ENCODE assay signal across 29 cellular contexts in genomic region chr9:134488901-134489280, GRCh38.
DNase-seq lines count a peak whose midpoint lies in the region; ATAC-seq, FAIRE-seq and TF ChIP-seq lines count a peak whose summit lies in the region.
"Had no signal": no experiment of that assay in that cellular context is flagged by ENCODE, and none has a peak within 500 bp of the region (broad histone marks: within the 10 kb centered on the region; RNA-seq: fewer than 3 reads in every experiment).

No MANE protein-coding gene starts in this region.

- H4K20me1 ChIP-seq in astrocyte (ENCODE audit: insufficient read depth, low read length) = no peaks in the 10 kb centered on the region
- no peaks in the 10 kb centered on the region for H4K20me1 ChIP-seq in smooth muscle cell (ENCODE audit: low read depth)

- no peaks in the 10 kb centered on the region for H3K79me2 ChIP-seq in astrocyte (ENCODE audit: insufficient read depth, low read length)
- no peaks in the 10 kb centered on the region for H3K79me2 ChIP-seq in smooth muscle cell (ENCODE audit: low read depth)

- no peak for TF ChIP-seq CTCF in astrocyte (IDR thresholded peaks at IDR 0.05; ENCODE audit: insufficient read depth, low read depth, low read length)
- no peak for TF ChIP-seq CTCF in smooth muscle cell (IDR thresholded peaks at IDR 0.05; ENCODE audit: borderline replicate concordance, insufficient read depth, poor library complexity, severe bottlenecking)

- H3K27ac ChIP-seq in astrocyte (ENCODE audit: low read depth, low read length) (no peak overlapping the region), smooth muscle cell (ENCODE audit: low read depth) (peak overlapping the region; percentile 80)
- H3K27ac ChIP-seq: colonic mucosa, foreskin keratinocyte, KMS-11, pancreas, RWPE1 had no signal

- no peaks in the 10 kb centered on the region for H3K9me3 Mint-ChIP-seq in activated CD4-positive, alpha-beta memory T cell treated with anti-CD3 and anti-CD28 coated beads for 36 hours
- H3K9me3 Mint-ChIP-seq in activated CD4-positive, alpha-beta memory T cell treated with anti-CD3 and anti-CD28 coated beads, Interleukin-2, amount 10 ng/mL, durations not matched to agents 7 days and 5 days = no peaks in the 10 kb centered on the region
- H3K9me3 Mint-ChIP-seq in astrocyte (ENCODE audit: unreplicated experiment) = peaks cover 16% of the 10 kb centered on the region
- H3K9me3 Mint-ChIP-seq in natural killer cell treated with Interleukin-12 subunit alpha and Interleukin-12 subunit beta and Interleukin-15 and Interleukin-18, amount 100 ng/mL, for 72 hours = no peaks in the 10 kb centered on the region
- H3K9me3 Mint-ChIP-seq in stimulated activated memory B cell treated with anti-CD40 and anti-IgM and Interleukin-4, amounts not matched to agents 10 μg/mL and 1 μg/mL and 100 μg/mL, for 72 hours = no peaks in the 10 kb centered on the region
- H3K9me3 Mint-ChIP-seq: activated T-cell treated with anti-CD3 and anti-CD28 coated beads, Interleukin-2, amount 50 U/mL, for 24 hours; CD4-positive, alpha-beta memory T cell; memory B cell; stimulated activated naive CD8-positive, alpha-beta T cell treated with anti-CD3 and anti-CD28 coated beads, Interleukin-15, Interleukin-2, amounts not matched to agents 100 ng/mL and 50 ng/mL, for 24 hours had no signal

- no peak for FAIRE-seq in astrocyte (lab: Jason Lieb, UNC)
- FAIRE-seq: GM12892, pancreas had no signal

- ATAC-seq in natural killer cell treated with Interleukin-12 subunit alpha and Interleukin-12 subunit beta and Interleukin-15 and Interleukin-18, amount 100 ng/mL, for 72 hours = no peak
- no peak for ATAC-seq in stimulated activated memory B cell treated with anti-CD40 and anti-IgM and Interleukin-4, amounts not matched to agents 10 μg/mL and 1 μg/mL and 100 μg/mL, for 72 hours
- ATAC-seq: foreskin keratinocyte, left colon had no signal

- H3K9ac ChIP-seq in astrocyte (ENCODE audit: low read length) (peak overlapping the region; percentile 51), smooth muscle cell (ENCODE audit: low read depth) (no peak overlapping the region)
- H3K9ac ChIP-seq: KMS-11 had no signal

- H3K36me3 Mint-ChIP-seq in activated CD4-positive, alpha-beta memory T cell treated with anti-CD3 and anti-CD28 coated beads for 36 hours = no peaks in the 10 kb centered on the region
- no peaks in the 10 kb centered on the region for H3K36me3 Mint-ChIP-seq in activated CD4-positive, alpha-beta memory T cell treated with anti-CD3 and anti-CD28 coated beads, Interleukin-2, amount 10 ng/mL, durations not matched to agents 7 days and 5 days (ENCODE audit: low read depth)
- peaks cover 6% of the 10 kb centered on the region for H3K36me3 Mint-ChIP-seq in astrocyte (ENCODE audit: low read depth, unreplicated experiment)
- H3K36me3 Mint-ChIP-seq in natural killer cell treated with Interleukin-12 subunit alpha and Interleukin-12 subunit beta and Interleukin-15 and Interleukin-18, amount 100 ng/mL, for 72 hours = no peaks in the 10 kb centered on the region
- no peaks in the 10 kb centered on the region for H3K36me3 Mint-ChIP-seq in stimulated activated memory B cell treated with anti-CD40 and anti-IgM and Interleukin-4, amounts not matched to agents 10 μg/mL and 1 μg/mL and 100 μg/mL, for 72 hours
- H3K36me3 Mint-ChIP-seq: CD4-positive, alpha-beta memory T cell; memory B cell had no signal

- peak overlapping the region; percentile 77 for H2AFZ ChIP-seq in astrocyte (ENCODE audit: low read depth, low read length)
- no peak overlapping the region for H2AFZ ChIP-seq in smooth muscle cell (ENCODE audit: low read depth)

- H3K4me3 ChIP-seq in astrocyte (ENCODE audit: insufficient read depth, low read depth, low read length) (no peak overlapping the region), smooth muscle cell (no peak overlapping the region)
- H3K4me3 ChIP-seq: colonic mucosa, heart right ventricle, pancreas, right atrium auricular region had no signal

- no peaks in the 10 kb centered on the region for H3K4me1 Mint-ChIP-seq in activated CD4-positive, alpha-beta memory T cell treated with anti-CD3 and anti-CD28 coated beads for 36 hours (ENCODE audit: low read depth)
- no peaks in the 10 kb centered on the region for H3K4me1 Mint-ChIP-seq in activated CD4-positive, alpha-beta memory T cell treated with anti-CD3 and anti-CD28 coated beads, Interleukin-2, amount 10 ng/mL, durations not matched to agents 7 days and 5 days
- H3K4me1 Mint-ChIP-seq in astrocyte (ENCODE audit: low read depth, unreplicated experiment) = peaks cover 9% of the 10 kb centered on the region
- peaks cover 0 to 3% of the 10 kb centered on the region in 2 donors for H3K4me1 Mint-ChIP-seq in natural killer cell treated with Interleukin-12 subunit alpha and Interleukin-12 subunit beta and Interleukin-15 and Interleukin-18, amount 100 ng/mL, for 72 hours (ENCODE audit: low read depth in 2 of 2)
- peaks cover 38% of the 10 kb centered on the region for H3K4me1 Mint-ChIP-seq in stimulated activated memory B cell treated with anti-CD40 and anti-IgM and Interleukin-4, amounts not matched to agents 10 μg/mL and 1 μg/mL and 100 μg/mL, for 72 hours
- H3K4me1 Mint-ChIP-seq: CD4-positive, alpha-beta memory T cell had no signal

- H3K36me3 ChIP-seq in astrocyte (ENCODE audit: insufficient read depth, low read length) (no peaks in the 10 kb centered on the region), smooth muscle cell (ENCODE audit: low read depth) (no peaks in the 10 kb centered on the region)
- H3K36me3 ChIP-seq: colonic mucosa, heart right ventricle, pancreas, right atrium auricular region had no signal

- POLR2A ChIA-PET in activated CD4-positive, alpha-beta memory T cell treated with anti-CD3 and anti-CD28 coated beads for 36 hours (lab: Charles Lee) = no interaction called here
- POLR2A ChIA-PET in activated CD4-positive, alpha-beta memory T cell treated with anti-CD3 and anti-CD28 coated beads, Interleukin-2, amount 10 ng/mL, durations not matched to agents 7 days and 5 days (lab: Charles Lee) = no interaction called here

- H3K27ac Mint-ChIP-seq in activated CD4-positive, alpha-beta memory T cell treated with anti-CD3 and anti-CD28 coated beads for 36 hours = no peak overlapping the region
- no peak overlapping the region for H3K27ac Mint-ChIP-seq in activated CD4-positive, alpha-beta memory T cell treated with anti-CD3 and anti-CD28 coated beads, Interleukin-2, amount 10 ng/mL, durations not matched to agents 7 days and 5 days
- peak overlapping the region; percentile 62 for H3K27ac Mint-ChIP-seq in astrocyte (ENCODE audit: unreplicated experiment)
- no peak overlapping the region for H3K27ac Mint-ChIP-seq in natural killer cell treated with Interleukin-12 subunit alpha and Interleukin-12 subunit beta and Interleukin-15 and Interleukin-18, amount 100 ng/mL, for 72 hours
- no peak overlapping the region for H3K27ac Mint-ChIP-seq in stimulated activated memory B cell treated with anti-CD40 and anti-IgM and Interleukin-4, amounts not matched to agents 10 μg/mL and 1 μg/mL and 100 μg/mL, for 72 hours
- H3K27ac Mint-ChIP-seq: activated T-cell treated with anti-CD3 and anti-CD28 coated beads, Interleukin-2, amount 50 U/mL, for 24 hours; CD4-positive, alpha-beta memory T cell; memory B cell; stimulated activated naive CD8-positive, alpha-beta T cell treated with anti-CD3 and anti-CD28 coated beads, Interleukin-15, Interleukin-2, amounts not matched to agents 100 ng/mL and 50 ng/mL, for 24 hours had no signal

- H3K4me2 ChIP-seq in astrocyte (ENCODE audit: low read length) (peak overlapping the region; percentile 59), smooth muscle cell (peak overlapping the region; percentile 25)
- H3K4me2 ChIP-seq: KMS-11 had no signal

- WGBS in smooth muscle cell (ENCODE audit: low lambda C conversion rate) = 69% methylated on average over 7 of the region's 7 CpGs

- H3K4me1 ChIP-seq in astrocyte (ENCODE audit: insufficient read depth, low read length) = peaks cover 4% of the 10 kb centered on the region
- peaks cover 12% of the 10 kb centered on the region for H3K4me1 ChIP-seq in smooth muscle cell (ENCODE audit: low read depth)
- H3K4me1 ChIP-seq: colonic mucosa, foreskin keratinocyte, pancreas had no signal

- H3K27me3 ChIP-seq in astrocyte (ENCODE audit: insufficient read depth, low read length) (peaks cover 2% of the 10 kb centered on the region), smooth muscle cell (ENCODE audit: low read depth) (no peaks in the 10 kb centered on the region)
- H3K27me3 ChIP-seq: colonic mucosa, pancreas, right atrium auricular region had no signal

- H3K27me3 Mint-ChIP-seq in activated CD4-positive, alpha-beta memory T cell treated with anti-CD3 and anti-CD28 coated beads for 36 hours = peaks cover 3% of the 10 kb centered on the region
- H3K27me3 Mint-ChIP-seq in activated CD4-positive, alpha-beta memory T cell treated with anti-CD3 and anti-CD28 coated beads, Interleukin-2, amount 10 ng/mL, durations not matched to agents 7 days and 5 days = peaks cover 2% of the 10 kb centered on the region
- peaks cover 50% of the 10 kb centered on the region for H3K27me3 Mint-ChIP-seq in astrocyte (ENCODE audit: low read depth, unreplicated experiment)
- H3K27me3 Mint-ChIP-seq in natural killer cell treated with Interleukin-12 subunit alpha and Interleukin-12 subunit beta and Interleukin-15 and Interleukin-18, amount 100 ng/mL, for 72 hours = peaks cover 0 to 4% of the 10 kb centered on the region in 2 donors
- peaks cover 63% of the 10 kb centered on the region for H3K27me3 Mint-ChIP-seq in stimulated activated memory B cell treated with anti-CD40 and anti-IgM and Interleukin-4, amounts not matched to agents 10 μg/mL and 1 μg/mL and 100 μg/mL, for 72 hours
- H3K27me3 Mint-ChIP-seq: stimulated activated naive CD8-positive, alpha-beta T cell treated with anti-CD3 and anti-CD28 coated beads, Interleukin-15, Interleukin-2, amounts not matched to agents 100 ng/mL and 50 ng/mL, for 24 hours had no signal

- peaks cover 11% of the 10 kb centered on the region for H3F3A ChIP-seq in smooth muscle cell (ENCODE audit: low read depth)

- intact Hi-C loops in activated CD4-positive, alpha-beta memory T cell treated with anti-CD3 and anti-CD28 coated beads for 36 hours (cut with micrococcal nuclease) = no loop called here

- H3K4me3 Mint-ChIP-seq in activated CD4-positive, alpha-beta memory T cell treated with anti-CD3 and anti-CD28 coated beads for 36 hours = no peak overlapping the region
- no peak overlapping the region for H3K4me3 Mint-ChIP-seq in activated CD4-positive, alpha-beta memory T cell treated with anti-CD3 and anti-CD28 coated beads, Interleukin-2, amount 10 ng/mL, durations not matched to agents 7 days and 5 days
- H3K4me3 Mint-ChIP-seq in astrocyte (ENCODE audit: unreplicated experiment) = no peak overlapping the region
- no peak overlapping the region for H3K4me3 Mint-ChIP-seq in natural killer cell treated with Interleukin-12 subunit alpha and Interleukin-12 subunit beta and Interleukin-15 and Interleukin-18, amount 100 ng/mL, for 72 hours
- H3K4me3 Mint-ChIP-seq in stimulated activated memory B cell treated with anti-CD40 and anti-IgM and Interleukin-4, amounts not matched to agents 10 μg/mL and 1 μg/mL and 100 μg/mL, for 72 hours = no peak overlapping the region
- H3K4me3 Mint-ChIP-seq: activated T-cell treated with anti-CD3 and anti-CD28 coated beads, Interleukin-2, amount 50 U/mL, for 24 hours; CD4-positive, alpha-beta memory T cell; memory B cell; stimulated activated naive CD8-positive, alpha-beta T cell treated with anti-CD3 and anti-CD28 coated beads, Interleukin-15, Interleukin-2, amounts not matched to agents 100 ng/mL and 50 ng/mL, for 24 hours had no signal

- DNase-seq in activated CD4-positive, alpha-beta memory T cell treated with anti-CD3 and anti-CD28 coated beads for 36 hours = peak; percentile 5
- no peak for DNase-seq in activated CD4-positive, alpha-beta memory T cell treated with anti-CD3 and anti-CD28 coated beads, Interleukin-2, amount 10 ng/mL, durations not matched to agents 7 days and 5 days
- DNase-seq in astrocyte (ENCODE audit: low read depth) = no peak
- peak; percentile 32 for DNase-seq in natural killer cell treated with Interleukin-12 subunit alpha and Interleukin-12 subunit beta and Interleukin-15 and Interleukin-18, amount 100 ng/mL, for 72 hours (ENCODE audit: low spot score)
- no peak for DNase-seq in smooth muscle cell (lab: John Stamatoyannopoulos, UW; ENCODE audit: unreplicated experiment)
- no peak for DNase-seq in cerebellum (ENCODE audit: low spot score)
- no peak for DNase-seq in DMS79 treated with DMSO at 0.1 percent for 48 hours (lab: John Stamatoyannopoulos, UW)
- DNase-seq: 8988T; activated gamma-delta T cell treated with Interleukin-2 at 50 U/mL for 16 hours; activated T-cell treated with anti-CD3 and anti-CD28 coated beads, Interleukin-2, amount 50 U/mL, for 24 hours; CD4-positive, alpha-beta memory T cell; colonic mucosa; DMS 273 treated with DMSO at 0.1 percent for 48 hours; foreskin keratinocyte; GOT3; NCI-H2081 treated with DMSO at 0.1 percent for 48 hours; NCI-H446; NCI-H82; T-helper 2 cell had no signal

- H3K9me3 ChIP-seq in astrocyte (ENCODE audit: insufficient read depth, low read depth, low read length) = no peaks in the 10 kb centered on the region
- H3K9me3 ChIP-seq in smooth muscle cell (replicated peaks; ENCODE audit: low read depth) = no peaks in the 10 kb centered on the region
- H3K9me3 ChIP-seq: colonic mucosa, heart right ventricle, pancreas, right atrium auricular region had no signal

- CTCF ChIA-PET in activated CD4-positive, alpha-beta memory T cell treated with anti-CD3 and anti-CD28 coated beads for 36 hours (lab: Charles Lee) = no interaction called here
- CTCF ChIA-PET in activated CD4-positive, alpha-beta memory T cell treated with anti-CD3 and anti-CD28 coated beads, Interleukin-2, amount 10 ng/mL, durations not matched to agents 7 days and 5 days (lab: Charles Lee) = no interaction called here

Comparison
In these comparisons a context has a peak if more than half of its experiments do, and no peak if none do; other contexts are left out.
1. DNase-seq: peak in activated CD4-positive, alpha-beta memory T cell treated with anti-CD3 and anti-CD28 coated beads for 36 hours (single experiment) and natural killer cell treated with Interleukin-12 subunit alpha and Interleukin-12 subunit beta and Interleukin-15 and Interleukin-18, amount 100 ng/mL, for 72 hours (single experiment); none in activated CD4-positive, alpha-beta memory T cell treated with anti-CD3 and anti-CD28 coated beads, Interleukin-2, amount 10 ng/mL, durations not matched to agents 7 days and 5 days (single experiment), astrocyte (single experiment), smooth muscle cell (single experiment), cerebellum (single experiment) and DMS79 treated with DMSO at 0.1 percent for 48 hours (single experiment).